ENCODE assay signal across 1 cellular context in the genomic region with DNA sequence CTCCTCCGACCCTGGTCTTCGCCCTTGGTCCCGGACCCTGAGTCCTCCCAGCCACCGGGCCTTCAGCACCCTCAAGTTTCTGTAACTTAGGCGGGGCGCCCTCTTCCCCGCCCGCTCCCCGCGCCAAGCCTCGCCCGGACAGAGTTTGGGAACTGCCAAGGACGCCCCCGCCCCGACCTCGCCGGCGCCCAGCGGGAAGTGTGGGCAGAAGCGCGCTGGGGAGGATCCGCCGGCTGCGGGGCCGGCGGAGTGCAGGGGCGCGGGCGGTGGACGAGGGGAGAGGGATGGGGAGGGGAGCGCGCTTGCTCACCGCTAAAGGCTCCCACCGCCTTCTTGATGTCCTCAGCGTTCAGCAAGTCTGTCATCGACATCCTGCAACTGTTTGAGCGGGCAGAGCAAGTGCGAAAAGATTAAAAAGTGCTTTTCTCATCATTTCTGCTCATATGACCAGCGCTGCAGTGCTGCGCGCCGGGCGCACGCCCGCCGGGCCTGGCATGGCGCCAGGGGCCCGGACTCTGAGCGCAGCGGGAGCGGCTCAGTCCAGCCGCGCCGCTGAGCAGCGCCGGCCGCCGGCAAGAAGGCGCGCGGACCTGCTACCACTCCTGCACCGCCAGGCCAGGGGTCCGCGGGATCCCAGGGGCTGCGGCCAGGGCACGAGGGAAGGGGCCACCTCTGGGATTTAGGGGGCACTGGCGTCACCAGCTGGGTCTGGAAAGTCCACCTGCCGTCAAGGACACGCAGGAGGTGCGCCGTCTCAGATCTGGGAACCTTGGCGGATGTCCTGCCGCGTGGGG.
TF ChIP-seq lines count a peak whose summit lies in the region.

A gene with protein sequence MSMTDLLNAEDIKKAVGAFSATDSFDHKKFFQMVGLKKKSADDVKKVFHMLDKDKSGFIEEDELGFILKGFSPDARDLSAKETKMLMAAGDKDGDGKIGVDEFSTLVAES (minus strand): TSS at position 401 of the 794 bp plus-strand sequence. CDS start 30 bp downstream, at position 371.

TF ChIP-seq in K562, 482 proteins besides CTCF, POLR2A, EP300 and RAD21 (continued from another document):
- TF ChIP-seq, protein P1, sequence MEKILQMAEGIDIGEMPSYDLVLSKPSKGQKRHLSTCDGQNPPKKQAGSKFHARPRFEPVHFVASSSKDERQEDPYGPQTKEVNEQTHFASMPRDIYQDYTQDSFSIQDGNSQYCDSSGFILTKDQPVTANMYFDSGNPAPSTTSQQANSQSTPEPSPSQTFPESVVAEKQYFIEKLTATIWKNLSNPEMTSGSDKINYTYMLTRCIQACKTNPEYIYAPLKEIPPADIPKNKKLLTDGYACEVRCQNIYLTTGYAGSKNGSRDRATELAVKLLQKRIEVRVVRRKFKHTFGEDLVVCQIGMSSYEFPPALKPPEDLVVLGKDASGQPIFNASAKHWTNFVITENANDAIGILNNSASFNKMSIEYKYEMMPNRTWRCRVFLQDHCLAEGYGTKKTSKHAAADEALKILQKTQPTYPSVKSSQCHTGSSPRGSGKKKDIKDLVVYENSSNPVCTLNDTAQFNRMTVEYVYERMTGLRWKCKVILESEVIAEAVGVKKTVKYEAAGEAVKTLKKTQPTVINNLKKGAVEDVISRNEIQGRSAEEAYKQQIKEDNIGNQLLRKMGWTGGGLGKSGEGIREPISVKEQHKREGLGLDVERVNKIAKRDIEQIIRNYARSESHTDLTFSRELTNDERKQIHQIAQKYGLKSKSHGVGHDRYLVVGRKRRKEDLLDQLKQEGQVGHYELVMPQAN (IDR thresholded peaks at IDR 0.05; ENCODE audit: borderline replicate concordance), result no peak
- peak; percentile 73 for TF ChIP-seq NFIC (IDR thresholded peaks at IDR 0.05)
- peak in 1 of 2 experiments; percentile 21; a peak in 2 of 4 replicates for TF ChIP-seq NRF1 (conservative IDR thresholded peaks at IDR 0.05 in 1 of 2, IDR thresholded peaks at IDR 0.05 in 1 of 2)
- no peak for TF ChIP-seq TOE1 (IDR thresholded peaks at IDR 0.05; ENCODE audit: borderline replicate concordance)
- no peak for TF ChIP-seq TOE1 (CRISPR knock-in tag; IDR thresholded peaks at IDR 0.05; ENCODE audit: borderline replicate concordance, low read depth)
- TF ChIP-seq PURB (CRISPR knock-in tag; IDR thresholded peaks at IDR 0.05; ENCODE audit: low read depth), result no peak
- no peak for TF ChIP-seq ZNF274 (IDR thresholded peaks at IDR 0.05; ENCODE audit: borderline replicate concordance, low read depth, low read length)
- no peak for TF ChIP-seq SAP30 (IDR thresholded peaks at IDR 0.05; ENCODE audit: borderline replicate concordance, insufficient read depth, low read depth, low read length, poor library complexity, severe bottlenecking)
- TF ChIP-seq ZNF175 (CRISPR knock-in tag; IDR thresholded peaks at IDR 0.05; ENCODE audit: low read depth), result no peak
- TF ChIP-seq, protein P2, sequence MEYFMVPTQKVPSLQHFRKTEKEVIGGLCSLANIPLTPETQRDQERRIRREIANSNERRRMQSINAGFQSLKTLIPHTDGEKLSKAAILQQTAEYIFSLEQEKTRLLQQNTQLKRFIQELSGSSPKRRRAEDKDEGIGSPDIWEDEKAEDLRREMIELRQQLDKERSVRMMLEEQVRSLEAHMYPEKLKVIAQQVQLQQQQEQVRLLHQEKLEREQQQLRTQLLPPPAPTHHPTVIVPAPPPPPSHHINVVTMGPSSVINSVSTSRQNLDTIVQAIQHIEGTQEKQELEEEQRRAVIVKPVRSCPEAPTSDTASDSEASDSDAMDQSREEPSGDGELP (CRISPR knock-in tag; IDR thresholded peaks at IDR 0.05; ENCODE audit: borderline replicate concordance), result no peak
- no peak for TF ChIP-seq MCM5 (IDR thresholded peaks at IDR 0.05; ENCODE audit: low read depth)
- no peak for TF ChIP-seq HCFC1 (IDR thresholded peaks at IDR 0.05; ENCODE audit: low read depth, low read length)
